Comparison of ENCODE assay signal across 23 cellular contexts in genomic region chr3:25420885-25421284, GRCh38. TPM values are rescaled to one million over a fixed set of nuclear protein-coding genes. Genes with fewer than 3 reads are reported as not detected.
"Had no signal": no experiment of that assay in that cellular context is flagged by ENCODE, and none has a peak within 500 bp of the region (broad histone marks: within the 10 kb centered on the region; RNA-seq: fewer than 3 reads in every experiment).

No MANE protein-coding gene starts in this region.

- H3K9me3 ChIP-seq: body of pancreas, gastroesophageal sphincter, tibial artery had no signal

- H3K27ac Mint-ChIP-seq: activated B cell treated with CpG ODN at 0.5 μM for 24 hours; activated CD4-positive, alpha-beta memory T cell treated with anti-CD3 and anti-CD28 coated beads, Interleukin-2, amount 10 ng/mL, durations not matched to agents 7 days and 5 days; activated CD8-positive, alpha-beta memory T cell treated with anti-CD3 and anti-CD28 coated beads, Interleukin-2, amount 10 ng/mL, durations not matched to agents 7 days and 5 days; activated naive CD8-positive, alpha-beta T cell treated with anti-CD3 and anti-CD28 coated beads for 36 hours; immature natural killer cell; memory B cell had no signal

- H3K4me1 Mint-ChIP-seq: activated B cell treated with CpG ODN at 0.5 μM for 24 hours; activated CD4-positive, alpha-beta memory T cell treated with anti-CD3 and anti-CD28 coated beads, Interleukin-2, amount 10 ng/mL, durations not matched to agents 7 days and 5 days; activated CD8-positive, alpha-beta memory T cell treated with anti-CD3 and anti-CD28 coated beads, Interleukin-2, amount 10 ng/mL, durations not matched to agents 7 days and 5 days; activated naive CD8-positive, alpha-beta T cell treated with anti-CD3 and anti-CD28 coated beads for 36 hours; memory B cell had no signal

- H3K4me3 ChIP-seq: body of pancreas, dorsolateral prefrontal cortex, gastroesophageal sphincter, heart left ventricle, tibial artery had no signal

- DNase-seq: activated B cell treated with CpG ODN at 0.5 μM for 24 hours; activated CD4-positive, alpha-beta memory T cell treated with anti-CD3 and anti-CD28 coated beads, Interleukin-2, amount 10 ng/mL, durations not matched to agents 7 days and 5 days; activated CD4-positive, alpha-beta T cell treated with anti-CD3 and anti-CD28 coated beads for 48 hours; activated CD8-positive, alpha-beta memory T cell treated with anti-CD3 and anti-CD28 coated beads, Interleukin-2, amount 10 ng/mL, durations not matched to agents 7 days and 5 days; activated naive CD4-positive, alpha-beta T cell; activated naive CD8-positive, alpha-beta T cell treated with anti-CD3 and anti-CD28 coated beads for 36 hours; body of pancreas; central memory CD4-positive, alpha-beta T cell; dorsolateral prefrontal cortex; erythroblast; heart left ventricle; immature natural killer cell; kidney glomerular epithelial cell; left ventricle myocardium superior; retina; stimulated activated CD4-positive, alpha-beta T cell treated with anti-CD3 and anti-CD28 coated beads, Interleukin-12 subunit alpha, Interleukin-12 subunit beta, amount 100 ng/mL, for 4 hours; stimulated activated CD4-positive, alpha-beta T cell treated with anti-CD3 and anti-CD28 coated beads, Interleukin-2, amount 100 ng/mL, for 24 hours; stimulated activated naive CD8-positive, alpha-beta T cell treated with anti-CD3 and anti-CD28 coated beads, Interleukin-15, Interleukin-2, amounts not matched to agents 100 U/mL and 50 U/mL, for 24 hours; substantia nigra; tibial artery had no signal

- H3K27me3 ChIP-seq: body of pancreas, gastroesophageal sphincter, heart left ventricle, tibial artery had no signal

- H3K36me3 ChIP-seq: gastroesophageal sphincter, heart left ventricle, tibial artery had no signal

- H3K9me3 Mint-ChIP-seq: activated CD4-positive, alpha-beta memory T cell treated with anti-CD3 and anti-CD28 coated beads, Interleukin-2, amount 10 ng/mL, durations not matched to agents 7 days and 5 days; activated naive CD8-positive, alpha-beta T cell treated with anti-CD3 and anti-CD28 coated beads for 36 hours; immature natural killer cell had no signal

- H3K36me3 Mint-ChIP-seq: activated CD8-positive, alpha-beta memory T cell treated with anti-CD3 and anti-CD28 coated beads, Interleukin-2, amount 10 ng/mL, durations not matched to agents 7 days and 5 days; activated naive CD8-positive, alpha-beta T cell treated with anti-CD3 and anti-CD28 coated beads for 36 hours; memory B cell had no signal

- H3K27ac ChIP-seq: body of pancreas, dorsolateral prefrontal cortex, gastroesophageal sphincter, heart left ventricle, tibial artery had no signal

- H3K4me1 ChIP-seq: body of pancreas, heart left ventricle had no signal

- ATAC-seq: activated CD8-positive, alpha-beta memory T cell treated with anti-CD3 and anti-CD28 coated beads, Interleukin-2, amount 10 ng/mL, durations not matched to agents 7 days and 5 days; body of pancreas; gastroesophageal sphincter; heart left ventricle; left ventricle myocardium superior; stimulated activated naive CD8-positive, alpha-beta T cell treated with anti-CD3 and anti-CD28 coated beads, Interleukin-15, Interleukin-2, amounts not matched to agents 100 U/mL and 50 U/mL, for 24 hours had no signal

- H3K4me3 Mint-ChIP-seq: activated B cell treated with CpG ODN at 0.5 μM for 24 hours; activated CD4-positive, alpha-beta memory T cell treated with anti-CD3 and anti-CD28 coated beads, Interleukin-2, amount 10 ng/mL, durations not matched to agents 7 days and 5 days; activated CD8-positive, alpha-beta memory T cell treated with anti-CD3 and anti-CD28 coated beads, Interleukin-2, amount 10 ng/mL, durations not matched to agents 7 days and 5 days; activated naive CD8-positive, alpha-beta T cell treated with anti-CD3 and anti-CD28 coated beads for 36 hours; immature natural killer cell; memory B cell had no signal

RNA-seq across cellular contexts. Expression of gene RARB, which starts 7.2 kb away (rescaled TPM):
- total RNA-seq: activated B cell treated with CpG ODN at 0.5 μM for 24 hours; activated CD4-positive, alpha-beta memory T cell treated with anti-CD3 and anti-CD28 coated beads, Interleukin-2, amount 10 ng/mL, durations not matched to agents 7 days and 5 days; activated CD8-positive, alpha-beta memory T cell treated with anti-CD3 and anti-CD28 coated beads, Interleukin-2, amount 10 ng/mL, durations not matched to agents 7 days and 5 days; activated naive CD8-positive, alpha-beta T cell treated with anti-CD3 and anti-CD28 coated beads for 36 hours; mononuclear cell had no signal
